27 cellular contexts compared by ENCODE assay signal in the genomic region with DNA sequence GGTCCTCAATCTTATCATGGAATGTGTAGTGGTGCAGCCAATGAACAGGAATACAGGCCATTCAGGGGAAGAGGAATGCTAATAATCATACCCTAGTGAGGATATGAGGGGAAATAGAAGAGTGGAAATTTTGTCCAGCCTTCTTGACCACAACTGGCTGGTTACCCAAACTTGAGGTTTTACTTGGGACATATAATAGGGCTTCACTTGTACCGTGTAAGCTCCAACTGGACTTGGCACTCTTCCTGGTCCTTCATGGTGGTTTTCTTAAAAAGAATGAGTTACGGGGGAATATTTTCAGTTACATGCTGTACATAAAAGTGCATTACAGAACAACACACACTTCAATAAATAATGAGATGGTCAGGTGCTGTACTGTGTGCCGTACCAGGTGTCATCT.
A peak's percentile ranks its signal among the peaks of the same experiment; 100 is the strongest.
DNase-seq lines count a peak whose midpoint lies in the region; ATAC-seq and TF ChIP-seq lines count a peak whose summit lies in the region.
"Had no signal": no experiment of that assay in that cellular context is flagged by ENCODE, and none has a peak within 500 bp of the region (broad histone marks: within the 10 kb centered on the region; RNA-seq: fewer than 3 reads in every experiment).

No MANE protein-coding gene starts in this region.

- no peak overlapping the region for H3K4me3 ChIP-seq in astrocyte of the spinal cord (ENCODE audit: low read depth, low read length)
- H3K4me3 ChIP-seq: body of pancreas, GM23248, heart left ventricle, right atrium auricular region, spleen, uterus had no signal

- in situ Hi-C loops in astrocyte of the spinal cord (cut with HindIII; ENCODE audit: low sequenced_read_pairs) = no loop called here

- TF ChIP-seq CTCF in AG09319 (IDR thresholded peaks at IDR 0.05; ENCODE audit: low read depth, low read length) (no peak), astrocyte of the spinal cord (IDR thresholded peaks at IDR 0.05; ENCODE audit: low read depth, low read length) (no peak)

- ATAC-seq in GM19452 (IDR thresholded peaks at IDR 0.05; ENCODE audit: unreplicated experiment) = no peak
- no peak for ATAC-seq in GM19035 (IDR thresholded peaks at IDR 0.05; ENCODE audit: unreplicated experiment)
- ATAC-seq: body of pancreas, heart left ventricle had no signal

- DNase-seq in AG09319 (ENCODE audit: extremely low read depth, low read depth) = peak; percentile 65
- DNase-seq in M059J (ENCODE audit: low read depth) = peak; percentile 80
- DNase-seq in astrocyte of the spinal cord (ENCODE audit: low read depth, low spot score) = peak; percentile 96
- DNase-seq in iris pigment epithelial cell (ENCODE audit: low read depth) = peak; percentile 68
- DNase-seq in activated CD8-positive, alpha-beta memory T cell treated with anti-CD3 and anti-CD28 coated beads, Interleukin-2, amount 50 U/mL, for 48 hours = no peak
- no peak for DNase-seq in DMS 273 treated with DMSO at 0.1 percent for 48 hours (lab: John Stamatoyannopoulos, UW)
- DNase-seq: activated CD4-positive, alpha-beta T cell treated with anti-CD3 and anti-CD28 coated beads, Interleukin-2, amount 10 ng/mL, durations not matched to agents 24 days and 14 days; activated gamma-delta T cell treated with Interleukin-2 at 50 U/mL for 16 hours; activated naive CD8-positive, alpha-beta T cell treated with anti-CD3 and anti-CD28 coated beads, Interleukin-2, amount 10 ng/mL, durations not matched to agents 7 days and 5 days; activated T-cell treated with anti-CD3 and anti-CD28 coated beads, Interleukin-2, amount 50 U/mL, for 1 hour; body of pancreas; CD8-positive, alpha-beta memory T cell; GM23248; heart left ventricle; kidney; NCI-H146; NCI-H2107; NCI-H345; posterior cingulate gyrus; SIG-M5; spleen; stimulated activated CD4-positive, alpha-beta T cell treated with anti-CD3 and anti-CD28 coated beads, Interleukin-2, amount 100 ng/mL, for 24 hours; T1000; uterus had no signal

Comparison
In these comparisons a context has a peak if more than half of its experiments do, and no peak if none do; other contexts are left out.
1. DNase-seq: peak in AG09319 (single experiment), M059J (single experiment), astrocyte of the spinal cord (single experiment) and iris pigment epithelial cell (single experiment); none in activated CD8-positive, alpha-beta memory T cell treated with anti-CD3 and anti-CD28 coated beads, Interleukin-2, amount 50 U/mL, for 48 hours (single experiment) and DMS 273 treated with DMSO at 0.1 percent for 48 hours (single experiment).